ENCODE assay signal across 8 cellular contexts in the genomic region with DNA sequence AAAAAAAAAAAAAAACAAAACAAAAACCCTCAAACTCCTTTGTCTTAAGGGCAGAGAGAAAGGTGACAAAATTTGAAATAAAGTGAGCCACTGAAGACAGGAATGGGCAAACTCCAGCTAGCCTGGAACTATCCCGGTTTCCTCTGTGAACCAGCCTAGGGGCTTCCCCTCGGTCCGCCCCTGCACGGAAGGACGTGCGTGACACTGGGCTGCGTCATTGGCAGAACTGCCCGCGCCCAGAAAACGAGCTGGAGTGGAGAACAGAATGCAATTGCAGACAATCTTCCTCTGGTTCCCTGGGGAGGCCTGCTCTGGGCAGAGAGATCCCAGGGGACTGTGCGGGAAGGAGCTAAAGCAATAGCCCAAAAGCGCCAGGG. TPM values are rescaled to one million over a fixed set of nuclear protein-coding genes. Genes with fewer than 3 reads are reported as not detected.
DNase-seq lines count a peak whose midpoint lies in the region; TF ChIP-seq lines count a peak whose summit lies in the region.

No MANE protein-coding gene starts in this region.

- H3K4me1 Mint-ChIP-seq in nephron progenitor cell, result peaks cover 30% of the 10 kb centered on the region

- no peak for TF ChIP-seq POLR2A in transverse colon (IDR thresholded peaks at IDR 0.05)

- H3K9me3 ChIP-seq in HUES64 (ENCODE audit: insufficient read depth, low read depth, low read length) (no peaks in the 10 kb centered on the region), transverse colon (no peaks in the 10 kb centered on the region)

- peak overlapping the region; percentile 73; the same call in 1 of the 2 replicates for H3K9ac ChIP-seq in HUES64 (ENCODE audit: low read depth, low read length)

- in situ Hi-C loops in Caki2 (cut with HindIII; ENCODE audit: low pct_unique_long_range_greater_than_20kb, low sequenced_read_pairs) (no loop called here), transverse colon (cut with MboI; ENCODE audit: low pct_ligation_motif_present in 1 of 4, low pct_unique_long_range_greater_than_20kb in 1 of 4, low sequenced_read_pairs in 3 of 4) (no loop called here)

- H3K4me3 ChIP-seq in HUES64 (ENCODE audit: low read length) (peak overlapping the region; percentile 71), transverse colon (peak overlapping the region; percentile 11 to 58 (median 36))

- H3K27ac ChIP-seq in HUES64 (ENCODE audit: low read depth, low read length), result no peak overlapping the region; the same call in 1 of the 2 replicates
- H3K27ac ChIP-seq in transverse colon, result peak overlapping the region; percentile 17 to 73 (median 59)

- H3K36me3 Mint-ChIP-seq in nephron progenitor cell (ENCODE audit: low read depth), result no peaks in the 10 kb centered on the region

- peaks cover 8% of the 10 kb centered on the region; the same call in 1 of the 2 replicates for H3K27me3 ChIP-seq in HUES64 (ENCODE audit: insufficient read depth, low read length)
- H3K27me3 ChIP-seq in transverse colon, result no peaks in the 10 kb centered on the region

- H3K36me3 ChIP-seq in HUES64 (ENCODE audit: insufficient read depth, low read length) (no peaks in the 10 kb centered on the region; the same call in 1 of the 2 replicates), transverse colon (no peaks in the 10 kb centered on the region)

- H3K27me3 Mint-ChIP-seq in nephron progenitor cell (ENCODE audit: low read depth, poor library complexity), result peaks cover 19% of the 10 kb centered on the region

- no peaks in the 10 kb centered on the region for H3K9me3 Mint-ChIP-seq in nephron progenitor cell

- peak; percentile 61 for DNase-seq in Caki2 (ENCODE audit: low read depth)
- peak; percentile 35 for DNase-seq in GM20000 (ENCODE audit: low spot score)
- DNase-seq in activated T-cell treated with anti-CD3 and anti-CD28 coated beads for 48 hours (ENCODE audit: low read depth), result peak; percentile 63
- DNase-seq in fibroblast of peridontal ligament (ENCODE audit: extremely low read depth), result peak; percentile 76
- peak; percentile 50 for DNase-seq in nephron progenitor cell
- peak; percentile 74 for DNase-seq in transverse colon
- no peak for DNase-seq in NCI-H446 (lab: John Stamatoyannopoulos, UW)

- TF ChIP-seq EP300 in transverse colon (IDR thresholded peaks at IDR 0.05; ENCODE audit: low read depth), result no peak

- H3K4me1 ChIP-seq in HUES64 (ENCODE audit: insufficient read depth, low read length), result peaks cover 17% of the 10 kb centered on the region; the same call in 1 of the 2 replicates
- H3K4me1 ChIP-seq in transverse colon, result peaks cover 0 to 21% (median 9%) of the 10 kb centered on the region in 4 donors

- H3K27ac Mint-ChIP-seq in nephron progenitor cell, result peak overlapping the region; percentile 29

- H3K4me3 Mint-ChIP-seq in nephron progenitor cell, result peak overlapping the region; percentile 83

- TF ChIP-seq CTCF in GM20000 (IDR thresholded peaks at IDR 0.05; ENCODE audit: extremely low read depth, missing control alignments), result no peak
- TF ChIP-seq CTCF in nephron progenitor cell (IDR thresholded peaks at IDR 0.05), result no peak
- no peak for TF ChIP-seq CTCF in transverse colon (IDR thresholded peaks at IDR 0.05)

- 5% methylated on average over 12 of the region's 12 CpGs for WGBS in HUES64
- 5 to 8% methylated on average over 7 to 12 of the region's 12 CpGs for WGBS in transverse colon (ENCODE audit: low coverage in 1 of 2), 2 donors

- intact Hi-C loops in transverse colon (cut with DNase I; ENCODE audit: low total_unique reads), result loop anchor here (1.0 kb wide), 1 partner anchor 12 kb away; no protein-coding TSS in a partner anchor

RNA-seq across cellular contexts. Expression of a gene that starts 0.6 kb away (rescaled TPM):
- 12.7 and 21.2 TPM in 2 replicates for total RNA-seq in Caki2 (2014; rRNA removed; shearing (Covaris generic); ENCODE audit: low replicate concordance)
- polyA plus RNA-seq in HUES64 (2013, experiment 1 of 2), result 11.5 TPM
- 15.9 TPM for polyA plus RNA-seq in HUES64 (2013, experiment 2 of 2)
- 1 to 10 TPM in 2 of 4 donors, under 1 TPM in 1, not detected in 1; 0.80 to 3.7 (median 1.6) TPM for total RNA-seq in transverse colon

Comparison
In these comparisons a context has a peak if more than half of its experiments do, and no peak if none do; other contexts are left out.
1. DNase-seq: peak in Caki2 (single experiment), GM20000 (single experiment), activated T-cell treated with anti-CD3 and anti-CD28 coated beads for 48 hours (single experiment), fibroblast of peridontal ligament (single experiment), nephron progenitor cell (single experiment) and transverse colon (single experiment); none in NCI-H446 (0 of 2).